ENCODE assay signal across 8 cellular contexts in the genomic region with DNA sequence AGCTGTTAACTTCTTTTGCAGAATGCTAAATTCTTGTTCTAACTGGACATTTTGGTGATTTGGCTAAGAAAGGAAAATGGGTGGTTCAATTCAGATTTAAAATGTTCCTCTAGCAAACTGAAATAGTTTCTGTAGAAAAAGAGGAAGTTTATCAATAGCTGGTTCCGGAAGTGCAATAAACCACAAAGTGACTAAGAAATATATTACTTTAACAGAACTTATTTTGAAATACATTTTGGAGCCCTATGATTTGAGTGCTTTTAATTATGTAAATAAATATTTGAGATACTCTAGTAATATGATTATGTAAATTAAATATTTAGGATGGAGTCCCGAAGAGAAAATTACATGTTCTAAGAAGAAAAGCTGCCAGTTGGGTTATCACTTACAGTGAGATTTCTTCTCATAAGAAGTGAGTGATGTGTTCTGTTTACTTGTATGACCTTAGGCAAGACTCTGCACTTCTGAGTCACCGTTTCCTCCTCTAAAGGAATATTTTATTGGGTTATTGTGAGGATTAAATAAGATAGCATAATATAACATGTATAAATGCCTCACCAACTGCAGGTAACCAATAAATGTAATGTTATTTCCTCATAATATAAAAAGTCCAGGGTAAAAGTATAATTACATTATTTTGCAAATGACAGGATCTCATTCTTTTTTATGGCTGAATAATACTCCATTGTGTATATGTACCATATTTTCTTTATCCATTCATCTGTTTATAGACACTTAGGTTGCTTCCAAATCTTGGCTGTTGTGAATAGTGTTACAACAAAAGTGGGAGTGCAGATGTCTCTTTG. TPM values are rescaled to one million over a fixed set of nuclear protein-coding genes. Genes with fewer than 3 reads are reported as not detected.
DNase-seq lines count a peak whose midpoint lies in the region; ATAC-seq and TF ChIP-seq lines count a peak whose summit lies in the region.

A gene with protein sequence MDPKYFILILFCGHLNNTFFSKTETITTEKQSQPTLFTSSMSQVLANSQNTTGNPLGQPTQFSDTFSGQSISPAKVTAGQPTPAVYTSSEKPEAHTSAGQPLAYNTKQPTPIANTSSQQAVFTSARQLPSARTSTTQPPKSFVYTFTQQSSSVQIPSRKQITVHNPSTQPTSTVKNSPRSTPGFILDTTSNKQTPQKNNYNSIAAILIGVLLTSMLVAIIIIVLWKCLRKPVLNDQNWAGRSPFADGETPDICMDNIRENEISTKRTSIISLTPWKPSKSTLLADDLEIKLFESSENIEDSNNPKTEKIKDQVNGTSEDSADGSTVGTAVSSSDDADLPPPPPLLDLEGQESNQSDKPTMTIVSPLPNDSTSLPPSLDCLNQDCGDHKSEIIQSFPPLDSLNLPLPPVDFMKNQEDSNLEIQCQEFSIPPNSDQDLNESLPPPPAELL (minus strand): TSS at position 73 of the 806 bp plus-strand sequence. CDS start 8,445 bp downstream, outside the sequence.

- ATAC-seq in GM21515 (IDR thresholded peaks at IDR 0.05; ENCODE audit: unreplicated experiment) = no peak

- in situ Hi-C loops in GM23248 (cut with MboI) = no loop called here

- H4K20me1 ChIP-seq in GM23248 (ENCODE audit: insufficient read depth) (no peaks in the 10 kb centered on the region), fibroblast of lung (ENCODE audit: control insufficient read depth, extremely low read depth, insufficient read depth, low read length) (no peaks in the 10 kb centered on the region)

- H3K9me3 ChIP-seq in GM23248 (ENCODE audit: low read depth) (no peaks in the 10 kb centered on the region), fibroblast of lung (ENCODE audit: control insufficient read depth, insufficient read depth, low read depth, low read length) (no peaks in the 10 kb centered on the region)

- H3K79me2 ChIP-seq in GM23248 (ENCODE audit: insufficient read depth) (0 out of 2 replicates have a peak, but pooled peaks cover 6% of the 10 kb centered on the region), fibroblast of lung (ENCODE audit: control insufficient read depth, insufficient read depth, low read length) (no peaks in the 10 kb centered on the region)

- DNase-seq in AG10803 (ENCODE audit: low read depth) (peak; percentile 45), GM23248 (peak; percentile 77), SIG-M5 treated with dmso at 0.1 percent for 504 hours (lab: John Stamatoyannopoulos, UW; ENCODE audit: unreplicated experiment) (peak; percentile 97), fibroblast of lung (ENCODE audit: low read depth in 2 of 2) (peak; percentile 46 to 65), T1000 (lab: John Stamatoyannopoulos, UW) (no peak), SW480 (ENCODE audit: low spot score) (no peak)

- H3K4me3 ChIP-seq in AG10803 (ENCODE audit: low read length) (no peak within 1 kb of the TSS), GM23248 (peak within 1 kb of the TSS; percentile 17), fibroblast of lung (replicated peaks in 1 of 4; ENCODE audit: control extremely low read depth in 1 of 4, insufficient read depth in 1 of 4, low read depth in 3 of 4, low read length in 4 of 4) (no peak within 1 kb of the TSS)

- H2AFZ ChIP-seq in GM23248 (no peak within 1 kb of the TSS), fibroblast of lung (ENCODE audit: low read length) (no peak within 1 kb of the TSS)

- whole genome bisulfite sequencing in GM23248 (ENCODE audit: low coverage in 1 of 2, low lambda C conversion rate in 2 of 2, missing lambda C conversion rate in 2 of 2), 2 experiments = 32 to 36% methylated on average over 3 of the region's 3 CpGs

- no peaks in the 10 kb centered on the region for H3K9me2 ChIP-seq in GM23248 (ENCODE audit: insufficient read depth)

- H3K27me3 ChIP-seq in GM23248 (replicated peaks; ENCODE audit: insufficient read depth) (no peaks in the 10 kb centered on the region), fibroblast of lung (ENCODE audit: control insufficient read depth, insufficient read depth, low read length) (no peaks in the 10 kb centered on the region)

- TF ChIP-seq CTCF in AG10803 (conservative IDR thresholded peaks at IDR 0.05; ENCODE audit: low read length) (no peak), fibroblast of lung (conservative IDR thresholded peaks at IDR 0.05 in 1 of 2, IDR thresholded peaks at IDR 0.05 in 1 of 2; ENCODE audit: low read depth in 1 of 2, low read length in 2 of 2) (no peak), subcutaneous adipose tissue (IDR thresholded peaks at IDR 0.05; ENCODE audit: low read depth) (no peak)

- no peaks in the 10 kb centered on the region for H3K36me3 ChIP-seq in GM23248 (ENCODE audit: low read depth)
- H3K36me3 ChIP-seq in fibroblast of lung (ENCODE audit: control insufficient read depth, insufficient read depth, low read length) = no peaks in the 10 kb centered on the region

- peaks cover 17% of the 10 kb centered on the region for H3F3A ChIP-seq in GM23248 (ENCODE audit: insufficient read depth)

- H3K9ac ChIP-seq in GM23248 (no peak within 1 kb of the TSS), fibroblast of lung (ENCODE audit: insufficient read depth, low read length) (no peak within 1 kb of the TSS)

- peak within 1 kb of the TSS; percentile 48 for H3K27ac ChIP-seq in GM23248
- H3K27ac ChIP-seq in fibroblast of lung (ENCODE audit: insufficient read depth, low read length) = no peak within 1 kb of the TSS

- H3K4me2 ChIP-seq in GM23248 (ENCODE audit: unreplicated experiment) = peak within 1 kb of the TSS; percentile 81
- H3K4me2 ChIP-seq in fibroblast of lung (ENCODE audit: extremely low read depth, insufficient read depth, low read length) = no peak within 1 kb of the TSS

- peaks cover 16% of the 10 kb centered on the region for H3K4me1 ChIP-seq in GM23248 (ENCODE audit: insufficient read depth)
- H3K4me1 ChIP-seq in fibroblast of lung (ENCODE audit: control insufficient read depth, extremely low read depth, insufficient read depth, low read length) = no peaks in the 10 kb centered on the region

RNA-seq across cellular contexts. Expression of the gene that starts here (rescaled TPM):
- 0.22 TPM in 1 of 2 replicates, not detected in the other for total RNA-seq in GM23248 (2014; rRNA removed; shearing (Covaris generic))
- polyA plus RNA-seq in GM23248 (2016; fragmentation: Nextera tagmentation; extraction: Ambion mirVana) (0.49 and 0.51 TPM in 2 replicates), fibroblast of lung (0.68 and 3.4 TPM in 2 replicates)
- total RNA-seq in fibroblast of lung (0.26 and 0.33 TPM in 2 replicates), subcutaneous adipose tissue (100 to 1,000 TPM in 1 of 4 donors, 10 to 100 TPM in 3; 11.7 to 115 (median 37.3) TPM)
- 0.19 and 1.4 TPM in 2 replicates for polyA plus RNA-seq in fibroblast of lung (2012)
- polyA minus RNA-seq in fibroblast of lung (ENCODE audit: low replicate concordance) = 0.33 TPM in 1 of 2 replicates, not detected in the other

Comparison
In these comparisons a context has a peak if more than half of its experiments do, and no peak if none do; other contexts are left out.
1. Peak in DNase-seq, H3K4me3 ChIP-seq, H3K27ac ChIP-seq and H3K4me2 ChIP-seq in GM23248; RNA of the gene not detected or under 1 TPM.
2. DNase-seq: peak in AG10803 (single experiment), SIG-M5 treated with dmso at 0.1 percent for 504 hours (single experiment) and fibroblast of lung (2 of 2); none in T1000 (single experiment) and SW480 (single experiment).